5 cellular contexts compared by ENCODE assay signal in the genomic region with DNA sequence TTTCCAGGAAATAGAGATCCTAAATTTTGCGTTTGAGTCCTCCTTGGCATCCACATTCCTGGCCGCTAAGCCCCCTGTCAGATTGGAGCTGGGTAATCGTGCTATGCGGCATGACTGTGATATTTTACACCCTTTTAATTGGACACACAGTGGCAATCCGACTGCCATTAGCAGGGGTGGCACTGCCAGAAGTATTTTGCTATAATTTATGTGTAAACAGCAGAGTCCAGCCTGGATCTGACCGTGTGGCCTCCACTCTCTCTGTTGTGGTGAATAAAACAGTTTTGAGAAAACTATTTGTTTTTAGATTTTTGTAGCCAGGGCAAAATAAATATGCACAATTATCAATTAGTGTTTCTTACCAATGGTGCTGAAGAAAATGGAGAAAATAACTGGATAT.
"Had no signal": no experiment of that assay in that cellular context is flagged by ENCODE, and none has a peak within 500 bp of the region (broad histone marks: within the 10 kb centered on the region; RNA-seq: fewer than 3 reads in every experiment).

No MANE protein-coding gene starts in this region.

- H3K4me3 ChIP-seq: GM23338 had no signal

- ATAC-seq: HepG2 had no signal

- DNase-seq: H9, HCEC 1CT had no signal

- H3K27ac ChIP-seq: HL-60 had no signal
